Comparison of ENCODE assay signal across 1 cellular context in the genomic region with DNA sequence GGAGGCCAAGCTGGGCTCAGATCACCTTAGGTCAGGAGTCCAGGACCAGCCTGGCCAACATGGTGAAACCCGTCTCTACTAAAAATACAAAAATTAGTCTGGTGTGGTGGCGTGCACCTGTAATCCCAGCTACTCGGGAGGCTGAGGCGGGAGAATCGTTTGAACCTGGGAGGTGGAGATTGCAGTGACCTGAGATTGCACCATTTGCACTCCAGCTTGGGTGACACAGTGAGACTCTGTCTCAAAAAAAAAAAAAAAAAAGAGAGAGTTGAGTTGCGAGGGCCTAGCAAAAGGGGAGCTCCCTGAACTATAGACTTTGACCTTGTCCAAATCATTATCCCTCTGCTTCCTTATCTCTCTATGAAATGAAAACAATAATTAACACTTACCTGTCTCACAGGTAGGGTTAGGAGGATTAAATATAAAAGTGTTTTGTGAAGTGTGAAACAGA.
TF ChIP-seq lines count a peak whose summit lies in the region.
"Not testable (repeated sequence)": the region's sequence is repeated elsewhere in the genome, so short reads cannot be mapped to it uniquely, and the experiment has no call there.

No MANE protein-coding gene starts in this region.

TF ChIP-seq in HepG2, 621 proteins besides CTCF, POLR2A, EP300 and RAD21 (continues in another document):
- TF ChIP-seq, protein P1, sequence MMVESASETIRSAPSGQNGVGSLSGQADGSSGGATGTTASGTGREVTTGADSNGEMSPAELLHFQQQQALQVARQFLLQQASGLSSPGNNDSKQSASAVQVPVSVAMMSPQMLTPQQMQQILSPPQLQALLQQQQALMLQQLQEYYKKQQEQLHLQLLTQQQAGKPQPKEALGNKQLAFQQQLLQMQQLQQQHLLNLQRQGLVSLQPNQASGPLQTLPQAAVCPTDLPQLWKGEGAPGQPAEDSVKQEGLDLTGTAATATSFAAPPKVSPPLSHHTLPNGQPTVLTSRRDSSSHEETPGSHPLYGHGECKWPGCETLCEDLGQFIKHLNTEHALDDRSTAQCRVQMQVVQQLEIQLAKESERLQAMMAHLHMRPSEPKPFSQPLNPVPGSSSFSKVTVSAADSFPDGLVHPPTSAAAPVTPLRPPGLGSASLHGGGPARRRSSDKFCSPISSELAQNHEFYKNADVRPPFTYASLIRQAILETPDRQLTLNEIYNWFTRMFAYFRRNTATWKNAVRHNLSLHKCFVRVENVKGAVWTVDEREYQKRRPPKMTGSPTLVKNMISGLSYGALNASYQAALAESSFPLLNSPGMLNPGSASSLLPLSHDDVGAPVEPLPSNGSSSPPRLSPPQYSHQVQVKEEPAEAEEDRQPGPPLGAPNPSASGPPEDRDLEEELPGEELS (CRISPR knock-in tag; IDR thresholded peaks at IDR 0.05) = peak; percentile 41; the same call in 1 of the 2 replicates
- TF ChIP-seq, protein P2, sequence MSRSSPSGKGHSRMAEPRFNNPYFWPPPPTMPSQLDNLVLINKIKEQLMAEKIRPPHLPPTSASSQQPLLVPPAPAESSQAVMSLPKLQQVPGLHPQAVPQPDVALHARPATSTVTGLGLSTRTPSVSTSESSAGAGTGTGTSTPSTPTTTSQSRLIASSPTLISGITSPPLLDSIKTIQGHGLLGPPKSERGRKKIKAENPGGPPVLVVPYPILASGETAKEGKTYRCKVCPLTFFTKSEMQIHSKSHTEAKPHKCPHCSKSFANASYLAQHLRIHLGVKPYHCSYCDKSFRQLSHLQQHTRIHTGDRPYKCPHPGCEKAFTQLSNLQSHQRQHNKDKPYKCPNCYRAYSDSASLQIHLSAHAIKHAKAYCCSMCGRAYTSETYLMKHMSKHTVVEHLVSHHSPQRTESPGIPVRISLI (CRISPR knock-in tag; IDR thresholded peaks at IDR 0.05; ENCODE audit: borderline replicate concordance) = peak; percentile 97
- TF ChIP-seq SMC3 (IDR thresholded peaks at IDR 0.05; ENCODE audit: low read length) = peak; percentile 19; the same call in 1 of the 2 replicates
- TF ChIP-seq, protein P3, sequence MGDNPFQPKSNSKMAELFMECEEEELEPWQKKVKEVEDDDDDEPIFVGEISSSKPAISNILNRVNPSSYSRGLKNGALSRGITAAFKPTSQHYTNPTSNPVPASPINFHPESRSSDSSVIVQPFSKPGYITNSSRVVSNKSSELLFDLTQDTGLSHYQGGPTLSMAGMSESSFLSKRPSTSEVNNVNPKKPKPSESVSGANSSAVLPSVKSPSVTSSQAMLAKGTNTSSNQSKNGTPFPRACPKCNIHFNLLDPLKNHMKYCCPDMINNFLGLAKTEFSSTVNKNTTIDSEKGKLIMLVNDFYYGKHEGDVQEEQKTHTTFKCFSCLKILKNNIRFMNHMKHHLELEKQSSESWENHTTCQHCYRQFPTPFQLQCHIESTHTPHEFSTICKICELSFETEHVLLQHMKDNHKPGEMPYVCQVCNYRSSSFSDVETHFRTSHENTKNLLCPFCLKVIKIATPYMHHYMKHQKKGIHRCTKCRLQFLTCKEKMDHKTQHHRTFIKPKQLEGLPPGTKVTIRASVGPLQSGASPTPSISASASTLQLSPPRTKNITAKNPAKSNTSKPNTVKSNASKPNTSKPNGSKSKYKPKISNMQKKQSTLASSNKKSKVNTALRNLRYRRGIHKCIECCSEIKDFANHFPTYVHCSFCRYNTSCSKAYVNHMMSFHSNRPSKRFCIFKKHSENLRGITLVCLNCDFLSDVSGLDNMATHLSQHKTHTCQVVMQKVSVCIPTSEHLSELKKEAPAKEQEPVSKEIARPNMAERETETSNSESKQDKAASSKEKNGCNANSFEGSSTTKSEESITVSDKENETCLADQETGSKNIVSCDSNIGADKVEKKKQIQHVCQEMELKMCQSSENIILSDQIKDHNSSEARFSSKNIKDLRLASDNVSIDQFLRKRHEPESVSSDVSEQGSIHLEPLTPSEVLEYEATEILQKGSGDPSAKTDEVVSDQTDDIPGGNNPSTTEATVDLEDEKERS (CRISPR knock-in tag; IDR thresholded peaks at IDR 0.05) = peak; percentile 100
- TF ChIP-seq, protein P4, sequence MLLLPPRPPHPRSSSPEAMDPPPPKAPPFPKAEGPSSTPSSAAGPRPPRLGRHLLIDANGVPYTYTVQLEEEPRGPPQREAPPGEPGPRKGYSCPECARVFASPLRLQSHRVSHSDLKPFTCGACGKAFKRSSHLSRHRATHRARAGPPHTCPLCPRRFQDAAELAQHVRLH (CRISPR knock-in tag; IDR thresholded peaks at IDR 0.05; ENCODE audit: borderline replicate concordance, low read depth) = peak; percentile 54; the same call in 1 of the 2 replicates
- TF ChIP-seq SP5 (CRISPR knock-in tag; IDR thresholded peaks at IDR 0.05; ENCODE audit: borderline replicate concordance, low read depth) = peak; percentile 61; the same call in 1 of the 2 replicates
- TF ChIP-seq NR2C2 (CRISPR knock-in tag; IDR thresholded peaks at IDR 0.05; ENCODE audit: borderline replicate concordance) = peak; percentile 63; the same call in 1 of the 2 replicates
- TF ChIP-seq ZNF556 (CRISPR knock-in tag; IDR thresholded peaks at IDR 0.05; ENCODE audit: borderline replicate concordance) = peak; percentile 34; the same call in 1 of the 2 replicates
- TF ChIP-seq, protein P5, sequence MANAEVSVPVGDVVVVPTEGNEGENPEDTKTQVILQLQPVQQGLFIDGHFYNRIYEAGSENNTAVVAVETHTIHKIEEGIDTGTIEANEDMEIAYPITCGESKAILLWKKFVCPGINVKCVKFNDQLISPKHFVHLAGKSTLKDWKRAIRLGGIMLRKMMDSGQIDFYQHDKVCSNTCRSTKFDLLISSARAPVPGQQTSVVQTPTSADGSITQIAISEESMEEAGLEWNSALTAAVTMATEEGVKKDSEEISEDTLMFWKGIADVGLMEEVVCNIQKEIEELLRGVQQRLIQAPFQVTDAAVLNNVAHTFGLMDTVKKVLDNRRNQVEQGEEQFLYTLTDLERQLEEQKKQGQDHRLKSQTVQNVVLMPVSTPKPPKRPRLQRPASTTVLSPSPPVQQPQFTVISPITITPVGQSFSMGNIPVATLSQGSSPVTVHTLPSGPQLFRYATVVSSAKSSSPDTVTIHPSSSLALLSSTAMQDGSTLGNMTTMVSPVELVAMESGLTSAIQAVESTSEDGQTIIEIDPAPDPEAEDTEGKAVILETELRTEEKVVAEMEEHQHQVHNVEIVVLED (CRISPR knock-in tag; IDR thresholded peaks at IDR 0.05; ENCODE audit: borderline replicate concordance) = peak; percentile 36; the same call in 1 of the 2 replicates
- peak; percentile 44; the same call in 1 of the 2 replicates for TF ChIP-seq HOXA3 (CRISPR knock-in tag; IDR thresholded peaks at IDR 0.05)
- peak; percentile 96 for TF ChIP-seq ZEB1 (IDR thresholded peaks at IDR 0.05; ENCODE audit: insufficient replicate concordance, low read depth)
- TF ChIP-seq ZNF121 (CRISPR knock-in tag; IDR thresholded peaks at IDR 0.05) = peak; percentile 70; the same call in 1 of the 2 replicates
- TF ChIP-seq ADNP (CRISPR knock-in tag; IDR thresholded peaks at IDR 0.05) = peak; percentile 99
- peak; percentile 48; the same call in 1 of the 2 replicates for TF ChIP-seq ATF7 (IDR thresholded peaks at IDR 0.05)
- TF ChIP-seq ATF7 (CRISPR knock-in tag; IDR thresholded peaks at IDR 0.05); SOX6 (IDR thresholded peaks at IDR 0.05): not testable (repeated sequence)
- TF ChIP-seq, protein P6, sequence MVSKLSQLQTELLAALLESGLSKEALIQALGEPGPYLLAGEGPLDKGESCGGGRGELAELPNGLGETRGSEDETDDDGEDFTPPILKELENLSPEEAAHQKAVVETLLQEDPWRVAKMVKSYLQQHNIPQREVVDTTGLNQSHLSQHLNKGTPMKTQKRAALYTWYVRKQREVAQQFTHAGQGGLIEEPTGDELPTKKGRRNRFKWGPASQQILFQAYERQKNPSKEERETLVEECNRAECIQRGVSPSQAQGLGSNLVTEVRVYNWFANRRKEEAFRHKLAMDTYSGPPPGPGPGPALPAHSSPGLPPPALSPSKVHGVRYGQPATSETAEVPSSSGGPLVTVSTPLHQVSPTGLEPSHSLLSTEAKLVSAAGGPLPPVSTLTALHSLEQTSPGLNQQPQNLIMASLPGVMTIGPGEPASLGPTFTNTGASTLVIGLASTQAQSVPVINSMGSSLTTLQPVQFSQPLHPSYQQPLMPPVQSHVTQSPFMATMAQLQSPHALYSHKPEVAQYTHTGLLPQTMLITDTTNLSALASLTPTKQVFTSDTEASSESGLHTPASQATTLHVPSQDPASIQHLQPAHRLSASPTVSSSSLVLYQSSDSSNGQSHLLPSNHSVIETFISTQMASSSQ (IDR thresholded peaks at IDR 0.05; ENCODE audit: low read depth) = peak; percentile 53; the same call in 1 of the 2 replicates
- TF ChIP-seq, protein P6 (CRISPR knock-in tag; IDR thresholded peaks at IDR 0.05; ENCODE audit: borderline replicate concordance) = peak; percentile 48; the same call in 1 of the 2 replicates
- peak; percentile 88 for TF ChIP-seq HDAC1 (CRISPR knock-in tag; IDR thresholded peaks at IDR 0.05)
- peak; percentile 90 for TF ChIP-seq CEBPG (CRISPR knock-in tag; IDR thresholded peaks at IDR 0.05)
- TF ChIP-seq NR2F2 (IDR thresholded peaks at IDR 0.05; ENCODE audit: borderline replicate concordance, low read depth) = peak; percentile 77
- TF ChIP-seq SOX6 (CRISPR knock-in tag; IDR thresholded peaks at IDR 0.05) = peak; percentile 78
- peak; percentile 79; the same call in 1 of the 2 replicates for TF ChIP-seq ZNF292 (CRISPR knock-in tag; IDR thresholded peaks at IDR 0.05; ENCODE audit: borderline replicate concordance, low read depth)
- 0 out of 2 replicates have a peak, but pooled peaks have one; percentile 12 for TF ChIP-seq ZNF589 (CRISPR knock-in tag; conservative IDR thresholded peaks at IDR 0.05)
- TF ChIP-seq TBX2 (CRISPR knock-in tag; IDR thresholded peaks at IDR 0.05; ENCODE audit: borderline replicate concordance) = peak; percentile 81; the same call in 1 of the 2 replicates
- TF ChIP-seq ZNF816 (CRISPR knock-in tag; IDR thresholded peaks at IDR 0.05; ENCODE audit: borderline replicate concordance) = peak; percentile 58; the same call in 1 of the 2 replicates
- TF ChIP-seq, protein P7, sequence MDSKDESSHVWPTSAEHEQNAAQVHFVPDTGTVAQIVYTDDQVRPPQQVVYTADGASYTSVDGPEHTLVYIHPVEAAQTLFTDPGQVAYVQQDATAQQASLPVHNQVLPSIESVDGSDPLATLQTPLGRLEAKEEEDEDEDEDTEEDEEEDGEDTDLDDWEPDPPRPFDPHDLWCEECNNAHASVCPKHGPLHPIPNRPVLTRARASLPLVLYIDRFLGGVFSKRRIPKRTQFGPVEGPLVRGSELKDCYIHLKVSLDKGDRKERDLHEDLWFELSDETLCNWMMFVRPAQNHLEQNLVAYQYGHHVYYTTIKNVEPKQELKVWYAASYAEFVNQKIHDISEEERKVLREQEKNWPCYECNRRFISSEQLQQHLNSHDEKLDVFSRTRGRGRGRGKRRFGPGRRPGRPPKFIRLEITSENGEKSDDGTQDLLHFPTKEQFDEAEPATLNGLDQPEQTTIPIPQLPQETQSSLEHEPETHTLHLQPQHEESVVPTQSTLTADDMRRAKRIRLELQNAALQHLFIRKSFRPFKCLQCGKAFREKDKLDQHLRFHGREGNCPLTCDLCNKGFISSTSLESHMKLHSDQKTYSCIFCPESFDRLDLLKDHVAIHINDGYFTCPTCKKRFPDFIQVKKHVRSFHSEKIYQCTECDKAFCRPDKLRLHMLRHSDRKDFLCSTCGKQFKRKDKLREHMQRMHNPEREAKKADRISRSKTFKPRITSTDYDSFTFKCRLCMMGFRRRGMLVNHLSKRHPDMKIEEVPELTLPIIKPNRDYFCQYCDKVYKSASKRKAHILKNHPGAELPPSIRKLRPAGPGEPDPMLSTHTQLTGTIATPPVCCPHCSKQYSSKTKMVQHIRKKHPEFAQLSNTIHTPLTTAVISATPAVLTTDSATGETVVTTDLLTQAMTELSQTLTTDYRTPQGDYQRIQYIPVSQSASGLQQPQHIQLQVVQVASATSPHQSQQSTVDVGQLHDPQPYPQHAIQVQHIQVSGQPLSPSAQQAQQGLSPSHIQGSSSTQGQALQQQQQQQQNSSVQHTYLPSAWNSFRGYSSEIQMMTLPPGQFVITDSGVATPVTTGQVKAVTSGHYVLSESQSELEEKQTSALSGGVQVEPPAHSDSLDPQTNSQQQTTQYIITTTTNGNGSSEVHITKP (CRISPR knock-in tag; IDR thresholded peaks at IDR 0.05; ENCODE audit: low read depth) = peak; percentile 84
- peak; percentile 100 for TF ChIP-seq ZNF460 (CRISPR knock-in tag; IDR thresholded peaks at IDR 0.05; ENCODE audit: borderline replicate concordance)
- 0 out of 2 replicates have a peak, but pooled peaks have one; percentile 62 for TF ChIP-seq ZNF264 (CRISPR knock-in tag; IDR thresholded peaks at IDR 0.05)
- TF ChIP-seq, protein P8, sequence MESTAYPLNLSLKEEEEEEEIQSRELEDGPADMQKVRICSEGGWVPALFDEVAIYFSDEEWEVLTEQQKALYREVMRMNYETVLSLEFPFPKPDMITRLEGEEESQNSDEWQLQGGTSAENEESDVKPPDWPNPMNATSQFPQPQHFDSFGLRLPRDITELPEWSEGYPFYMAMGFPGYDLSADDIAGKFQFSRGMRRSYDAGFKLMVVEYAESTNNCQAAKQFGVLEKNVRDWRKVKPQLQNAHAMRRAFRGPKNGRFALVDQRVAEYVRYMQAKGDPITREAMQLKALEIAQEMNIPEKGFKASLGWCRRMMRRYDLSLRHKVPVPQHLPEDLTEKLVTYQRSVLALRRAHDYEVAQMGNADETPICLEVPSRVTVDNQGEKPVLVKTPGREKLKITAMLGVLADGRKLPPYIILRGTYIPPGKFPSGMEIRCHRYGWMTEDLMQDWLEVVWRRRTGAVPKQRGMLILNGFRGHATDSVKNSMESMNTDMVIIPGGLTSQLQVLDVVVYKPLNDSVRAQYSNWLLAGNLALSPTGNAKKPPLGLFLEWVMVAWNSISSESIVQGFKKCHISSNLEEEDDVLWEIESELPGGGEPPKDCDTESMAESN (CRISPR knock-in tag; conservative IDR thresholded peaks at IDR 0.05) = peak; percentile 83
- peak; percentile 57 for TF ChIP-seq PHF21A (CRISPR knock-in tag; IDR thresholded peaks at IDR 0.05)
